ENCODE assay signal across 1 cellular context in genomic region chr11:75896843-75897419, GRCh38.
TF ChIP-seq lines count a peak whose summit lies in the region.

No MANE protein-coding gene starts in this region.

TF ChIP-seq in H1, 55 proteins besides CTCF, POLR2A, EP300 and RAD21:
- TF ChIP-seq CTBP2 (IDR thresholded peaks at IDR 0.05; ENCODE audit: borderline replicate concordance, insufficient read depth, insufficient read length, low read length) = no peak
- TF ChIP-seq HDAC2 (IDR thresholded peaks at IDR 0.05; ENCODE audit: borderline replicate concordance in 1 of 2, low read depth in 2 of 2, low read length in 2 of 2) = no peak
- TF ChIP-seq CHD7 (IDR thresholded peaks at IDR 0.05; ENCODE audit: insufficient replicate concordance, low read length) = no peak
- TF ChIP-seq SP4 (IDR thresholded peaks at IDR 0.05; ENCODE audit: low read length) = no peak
- no peak for TF ChIP-seq SIX5 (IDR thresholded peaks at IDR 0.05; ENCODE audit: low read depth, low read length)
- TF ChIP-seq RNF2 (IDR thresholded peaks at IDR 0.05; ENCODE audit: borderline replicate concordance, low read depth, low read length, missing control alignments, poor library complexity, severe bottlenecking) = no peak
- TF ChIP-seq CEBPB (IDR thresholded peaks at IDR 0.05; ENCODE audit: low read depth, low read length) = no peak
- no peak for TF ChIP-seq BRCA1 (IDR thresholded peaks at IDR 0.05; ENCODE audit: low read depth, low read length)
- no peak for TF ChIP-seq KDM5A (IDR thresholded peaks at IDR 0.05; ENCODE audit: low read length)
- no peak for TF ChIP-seq ATF2 (IDR thresholded peaks at IDR 0.05; ENCODE audit: low read length)
- no peak for TF ChIP-seq SP1 (IDR thresholded peaks at IDR 0.05; ENCODE audit: low read depth, low read length)
- TF ChIP-seq MAX (IDR thresholded peaks at IDR 0.05) = no peak
- TF ChIP-seq MAFK (IDR thresholded peaks at IDR 0.05; ENCODE audit: low read depth, low read length) = no peak
- TF ChIP-seq EGR1 (IDR thresholded peaks at IDR 0.05; ENCODE audit: borderline replicate concordance, low read depth, low read length) = no peak
- TF ChIP-seq SP2 (IDR thresholded peaks at IDR 0.05; ENCODE audit: low read length) = no peak
- no peak for TF ChIP-seq POLR2AphosphoS5 (IDR thresholded peaks at IDR 0.05; ENCODE audit: low read depth, low read length)
- TF ChIP-seq RBBP5 (IDR thresholded peaks at IDR 0.05; ENCODE audit: borderline replicate concordance, low read depth, low read length) = no peak
- TF ChIP-seq CBX8 (IDR thresholded peaks at IDR 0.05; ENCODE audit: borderline replicate concordance, low read depth, low read length) = no peak
